Comparison of ENCODE assay signal across 6 cellular contexts in the genomic region with DNA sequence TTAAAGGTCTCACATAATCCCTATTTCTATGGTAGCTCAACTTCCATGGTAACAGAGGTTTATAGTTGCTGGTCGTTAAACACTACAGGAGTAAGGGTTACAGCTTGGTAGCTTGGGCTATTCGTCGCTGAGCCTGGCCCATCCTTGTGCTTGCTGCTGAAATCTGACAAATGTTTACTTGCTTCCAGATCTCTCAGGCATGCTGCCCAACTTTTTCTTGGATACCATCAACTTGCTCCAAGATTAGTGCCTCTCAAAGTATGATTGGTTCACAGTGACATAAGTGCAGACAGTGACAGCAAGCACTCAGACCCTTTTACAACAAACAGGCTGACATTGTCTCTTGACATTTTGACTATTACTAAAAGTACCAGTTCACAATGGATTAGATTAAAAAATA.
"Had no signal": no experiment of that assay in that cellular context is flagged by ENCODE, and none has a peak within 500 bp of the region (broad histone marks: within the 10 kb centered on the region; RNA-seq: fewer than 3 reads in every experiment).

No MANE protein-coding gene starts in this region.

- H3K27ac ChIP-seq: HL-60 had no signal

- H3K4me3 ChIP-seq: K562 had no signal

- ATAC-seq: HepG2, K562 had no signal

- DNase-seq: IMR-90, KBM-7, KG1 had no signal
